Comparison of ENCODE assay signal across 8 cellular contexts in genomic region chr16:29267055-29267619, GRCh38.
A peak's percentile ranks its signal among the peaks of the same experiment; 100 is the strongest.
DNase-seq lines count a peak whose midpoint lies in the region; ATAC-seq and TF ChIP-seq lines count a peak whose summit lies in the region.
"Not testable (repeated sequence)": the region's sequence is repeated elsewhere in the genome, so short reads cannot be mapped to it uniquely, and the experiment has no call there.

No MANE protein-coding gene starts in this region.

- not testable (repeated sequence) for H3K9me3 ChIP-seq in adrenal gland (replicated peaks in 1 of 3); right atrium auricular region

- H3K27ac Mint-ChIP-seq in mesothelial cell of epicardium (peak overlapping the region; percentile 79), osteocyte (ENCODE audit: unreplicated experiment) (peak overlapping the region; percentile 88)
- H3K27ac Mint-ChIP-seq in stimulated activated effector memory CD8-positive, alpha-beta T cell treated with anti-CD3 and anti-CD28 coated beads, Interleukin-12 subunit alpha, Interleukin-12 subunit beta, amount 100 ng/mL, for 72 hours: peak overlapping the region; percentile 62

- not testable (repeated sequence) for H3K79me2 ChIP-seq in ACC112 (ENCODE audit: control insufficient read depth, insufficient read depth, low read length, unreplicated experiment)

- ATAC-seq in HG02759 (IDR thresholded peaks at IDR 0.05; ENCODE audit: unreplicated experiment): peak; percentile 8
- ATAC-seq in stimulated activated effector memory CD8-positive, alpha-beta T cell treated with anti-CD3 and anti-CD28 coated beads, Interleukin-12 subunit alpha, Interleukin-12 subunit beta, amount 100 ng/mL, for 72 hours: not testable (repeated sequence)

- intact Hi-C loops in adrenal gland (cut with DNase I): not testable (repeated sequence)

- peaks cover 61% of the 10 kb centered on the region for H3K4me1 ChIP-seq in ACC112 (ENCODE audit: control insufficient read depth, insufficient read depth, low read length, unreplicated experiment)
- H3K4me1 ChIP-seq in adrenal gland (replicated peaks in 1 of 2): peaks cover 12 to 22% of the 10 kb centered on the region in 2 donors
- H3K4me1 ChIP-seq in right atrium auricular region: peaks cover 0 to 35% of the 10 kb centered on the region in 2 donors

- not testable (repeated sequence) for H3K4me3 Mint-ChIP-seq in mesothelial cell of epicardium; osteocyte (ENCODE audit: unreplicated experiment); stimulated activated effector memory CD8-positive, alpha-beta T cell treated with anti-CD3 and anti-CD28 coated beads, Interleukin-12 subunit alpha, Interleukin-12 subunit beta, amount 100 ng/mL, for 72 hours

- DNase-seq in adrenal gland (peak in 1 of 7 donors; percentile 51), coronary artery (ENCODE audit: low spot score) (peak; percentile 71)
- not testable (repeated sequence) for DNase-seq in right atrium auricular region (ENCODE audit: low spot score); mesothelial cell of epicardium (ENCODE audit: low spot score in 2 of 2, unreplicated experiment in 2 of 2); osteocyte (ENCODE audit: extremely low spot score, unreplicated experiment); stimulated activated effector memory CD8-positive, alpha-beta T cell treated with anti-CD3 and anti-CD28 coated beads, Interleukin-12 subunit alpha, Interleukin-12 subunit beta, amount 100 ng/mL, for 72 hours (ENCODE audit: low spot score in 2 of 2)

- not testable (repeated sequence) for H3K4me3 ChIP-seq in ACC112 (ENCODE audit: low read depth, low read length); adrenal gland; coronary artery; right atrium auricular region

- not testable (repeated sequence) for H3K27me3 Mint-ChIP-seq in mesothelial cell of epicardium (ENCODE audit: low read depth); osteocyte (ENCODE audit: unreplicated experiment)

- H2AFZ ChIP-seq in ACC112 (ENCODE audit: low read length, unreplicated experiment): not testable (repeated sequence)

- not testable (repeated sequence) for TF ChIP-seq POLR2A in adrenal gland (IDR thresholded peaks at IDR 0.05)

- H3K9me3 Mint-ChIP-seq in mesothelial cell of epicardium; osteocyte (ENCODE audit: unreplicated experiment); stimulated activated effector memory CD8-positive, alpha-beta T cell treated with anti-CD3 and anti-CD28 coated beads, Interleukin-12 subunit alpha, Interleukin-12 subunit beta, amount 100 ng/mL, for 72 hours: not testable (repeated sequence)

- H3K27ac ChIP-seq in ACC112 (ENCODE audit: low read depth, low read length): peak overlapping the region; percentile 92
- peak overlapping the region in 4 of 5 donors; percentile 19 to 73 (median 33) for H3K27ac ChIP-seq in adrenal gland
- peak overlapping the region in 1 of 2 donors; percentile 37 for H3K27ac ChIP-seq in coronary artery
- peak overlapping the region; percentile 43 to 66 for H3K27ac ChIP-seq in right atrium auricular region

- TF ChIP-seq CTCF in adrenal gland (IDR thresholded peaks at IDR 0.05); coronary artery (IDR thresholded peaks at IDR 0.05); right atrium auricular region (IDR thresholded peaks at IDR 0.05); mesothelial cell of epicardium (IDR thresholded peaks at IDR 0.05; ENCODE audit: unreplicated experiment); osteocyte (IDR thresholded peaks at IDR 0.05): not testable (repeated sequence)

- peaks cover 29% of the 10 kb centered on the region for H3K4me1 Mint-ChIP-seq in mesothelial cell of epicardium
- peaks cover 61% of the 10 kb centered on the region for H3K4me1 Mint-ChIP-seq in osteocyte (ENCODE audit: unreplicated experiment)
- H3K4me1 Mint-ChIP-seq in stimulated activated effector memory CD8-positive, alpha-beta T cell treated with anti-CD3 and anti-CD28 coated beads, Interleukin-12 subunit alpha, Interleukin-12 subunit beta, amount 100 ng/mL, for 72 hours: peaks cover 16% of the 10 kb centered on the region

- H3K36me3 Mint-ChIP-seq in mesothelial cell of epicardium; osteocyte (ENCODE audit: unreplicated experiment); stimulated activated effector memory CD8-positive, alpha-beta T cell treated with anti-CD3 and anti-CD28 coated beads, Interleukin-12 subunit alpha, Interleukin-12 subunit beta, amount 100 ng/mL, for 72 hours: not testable (repeated sequence)

- H3K36me3 ChIP-seq in ACC112 (ENCODE audit: insufficient read depth, low read length); adrenal gland (replicated peaks in 1 of 2); right atrium auricular region: not testable (repeated sequence)

- WGBS in adrenal gland, 4 donors: 81 to 92% (median 83%) methylated on average over 5 to 16 of the region's 16 CpGs

- H3K27me3 ChIP-seq in ACC112 (ENCODE audit: insufficient read depth, low read length); adrenal gland; right atrium auricular region: not testable (repeated sequence)
